ENCODE assay signal across 9 cellular contexts in genomic region chr3:147809206-147809605, GRCh38.
"Had no signal": no experiment of that assay in that cellular context is flagged by ENCODE, and none has a peak within 500 bp of the region (broad histone marks: within the 10 kb centered on the region; RNA-seq: fewer than 3 reads in every experiment).

No MANE protein-coding gene starts in this region.

- H2AFZ ChIP-seq: GM23248, GM23338 had no signal

- H3K4me1 ChIP-seq: HAP-1 had no signal

- H3K4me3 ChIP-seq: GM23248, GM23338, HAP-1 had no signal

- H3K9me3 ChIP-seq: HAP-1 had no signal

- H3K4me3 Mint-ChIP-seq: GM23338, H9, HFFc6 had no signal

- H3K4me2 ChIP-seq: GM23338 had no signal

- H3K27ac ChIP-seq: GM23248 had no signal

- H3K36me3 ChIP-seq: HAP-1 had no signal

- H3K9ac ChIP-seq: GM23248 had no signal

- H3K9me3 Mint-ChIP-seq: GM23338, H9, HFFc6 had no signal

- DNase-seq: GM23248, GOT3, H7, H9, HCEC 1CT, HFFc6 had no signal

- H3K27ac Mint-ChIP-seq: GM23338, H9, HFFc6 had no signal

- ATAC-seq: GM23338, HCT116 had no signal
